In the genomic region with DNA sequence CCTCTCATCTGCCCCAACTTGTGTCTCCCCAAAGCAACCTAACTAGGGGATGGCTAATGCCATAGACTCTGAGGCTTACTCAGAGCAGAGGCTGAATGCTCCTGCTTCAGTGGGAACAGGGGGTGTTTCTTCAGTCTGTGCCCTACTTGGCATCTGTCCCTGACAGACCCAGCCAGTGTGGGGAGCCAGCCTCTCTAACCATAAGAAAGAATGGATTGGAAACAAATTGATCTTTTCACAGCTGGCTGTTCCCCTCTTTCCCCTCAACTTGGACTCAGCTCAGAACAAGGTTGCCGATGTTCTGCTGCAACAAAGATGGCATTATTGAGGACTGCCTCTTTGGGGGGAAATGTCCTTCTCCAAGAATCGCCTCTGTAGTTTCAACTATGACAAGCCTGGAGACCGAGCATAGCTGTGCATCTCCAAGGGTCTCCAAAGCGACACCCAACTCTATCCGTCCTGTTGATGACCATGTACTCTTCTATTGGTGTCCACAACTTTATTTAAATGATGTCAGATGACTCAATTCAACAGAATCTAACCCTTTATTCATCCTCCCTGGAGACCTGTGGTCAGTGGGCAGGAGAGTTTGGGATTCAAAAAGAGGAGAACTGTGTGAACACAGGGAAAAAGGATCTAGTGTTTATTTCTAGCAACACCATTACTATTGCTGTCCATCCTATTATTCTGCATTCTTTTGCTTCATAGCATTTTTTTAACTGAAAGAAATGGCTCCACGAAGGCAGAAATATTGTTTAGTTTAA, we compare ENCODE assay signal across 17 cellular contexts. TPM values are rescaled to one million over a fixed set of nuclear protein-coding genes. Genes with fewer than 3 reads are reported as not detected.
DNase-seq lines count a peak whose midpoint lies in the region; TF ChIP-seq lines count a peak whose summit lies in the region.
"Had no signal": no experiment of that assay in that cellular context is flagged by ENCODE, and none has a peak within 500 bp of the region (broad histone marks: within the 10 kb centered on the region; RNA-seq: fewer than 3 reads in every experiment).

No MANE protein-coding gene starts in this region.

- peak overlapping the region; percentile 52 for H3K4me3 Mint-ChIP-seq in T-helper 1 cell treated with Interleukin-12 subunit alpha and Interleukin-12 subunit beta and Interleukin-4 antibody, amounts not matched to agents 30 μg/mL and 1 μg/mL, for 36 hours

- H3K9me3 Mint-ChIP-seq in T-helper 1 cell treated with Interleukin-12 subunit alpha and Interleukin-12 subunit beta and Interleukin-4 antibody, amounts not matched to agents 30 μg/mL and 1 μg/mL, for 36 hours: peaks cover 9% of the 10 kb centered on the region
- H3K9me3 Mint-ChIP-seq: activated T-helper 2 cell treated with anti-CD3 and anti-CD28 coated beads, Interferon-gamma antibody, Interleukin-2, Interleukin-4, amounts not matched to agents 10 μg/mL and 5 μg/mL and 100 μg/mL, durations not matched to agents 14 hours and 24 hours and 36 hours had no signal

- H3K4me3 ChIP-seq in fibroblast of the aortic adventitia (ENCODE audit: low read depth, low read length): no peak overlapping the region
- H3K4me3 ChIP-seq: spleen, uterus had no signal

- peaks cover 31% of the 10 kb centered on the region for H3K4me1 Mint-ChIP-seq in T-helper 1 cell treated with Interleukin-12 subunit alpha and Interleukin-12 subunit beta and Interleukin-4 antibody, amounts not matched to agents 30 μg/mL and 1 μg/mL, for 36 hours (ENCODE audit: low read depth)

- POLR2A ChIA-PET in GM10248 (lab: Yijun Ruan, JAX): no interaction called here

- peaks cover 10% of the 10 kb centered on the region for H3K36me3 Mint-ChIP-seq in T-helper 1 cell treated with Interleukin-12 subunit alpha and Interleukin-12 subunit beta and Interleukin-4 antibody, amounts not matched to agents 30 μg/mL and 1 μg/mL, for 36 hours (ENCODE audit: low read depth)

- peak overlapping the region; percentile 82 for H3K27ac Mint-ChIP-seq in T-helper 1 cell treated with Interleukin-12 subunit alpha and Interleukin-12 subunit beta and Interleukin-4 antibody, amounts not matched to agents 30 μg/mL and 1 μg/mL, for 36 hours
- H3K27ac Mint-ChIP-seq: activated T-helper 2 cell treated with anti-CD3 and anti-CD28 coated beads, Interferon-gamma antibody, Interleukin-2, Interleukin-4, amounts not matched to agents 10 μg/mL and 5 μg/mL and 100 μg/mL, durations not matched to agents 14 hours and 24 hours and 36 hours had no signal

- CTCF ChIA-PET in GM10248 (lab: Yijun Ruan, JAX): interaction anchor here (1.4 kb wide), 1 partner anchor 10 kb away, joined by 3 read pairs; no protein-coding TSS in a partner anchor

- DNase-seq in T-helper 1 cell: no peak
- DNase-seq in RPMI7951 (ENCODE audit: low read depth): peak; percentile 28
- DNase-seq in fibroblast of the aortic adventitia (ENCODE audit: low read depth): peak; percentile 34
- DNase-seq in posterior cingulate gyrus: peak in 9 of 10 donors; percentile 14 to 87 (median 38)
- DNase-seq in DMS79 (lab: John Stamatoyannopoulos, UW): no peak
- no peak for DNase-seq in NCI-H510A treated with DMSO at 0.1 percent for 48 hours (lab: John Stamatoyannopoulos, UW)
- DNase-seq in GM10248 (ENCODE audit: extremely low spot score): no peak
- DNase-seq: BE2C; Calu3; NCI-H446 treated with DMSO at 0.1 percent for 48 hours; SK-N-SH; spleen; stimulated activated CD4-positive, alpha-beta T cell treated with anti-CD3 and anti-CD28 coated beads, Interleukin-4, amount 100 ng/mL, for 24 hours; T1000; uterus had no signal

- intact Hi-C loops in posterior cingulate gyrus (cut with DNase I): loop anchor here (10.0 kb wide), 1 partner anchor 382 kb away; no protein-coding TSS in a partner anchor

- TF ChIP-seq CTCF in fibroblast of the aortic adventitia (IDR thresholded peaks at IDR 0.05; ENCODE audit: insufficient read depth, low read length): no peak
- TF ChIP-seq CTCF in GM10248 (IDR thresholded peaks at IDR 0.05; ENCODE audit: control extremely low read depth, extremely low read depth, low read depth, missing control alignments): no peak

- H3K27me3 Mint-ChIP-seq in T-helper 1 cell treated with Interleukin-12 subunit alpha and Interleukin-12 subunit beta and Interleukin-4 antibody, amounts not matched to agents 30 μg/mL and 1 μg/mL, for 36 hours (ENCODE audit: low read depth): peaks cover 16% of the 10 kb centered on the region

RNA-seq across cellular contexts. Expression of gene TNC, which starts 24.7 kb away (rescaled TPM):
- 167 and 188 TPM in 2 replicates for total RNA-seq in RPMI7951 (2014; rRNA removed; shearing (Covaris generic))
- 8.3 and 49.7 TPM in 2 replicates for total RNA-seq in fibroblast of the aortic adventitia (ENCODE audit: low replicate concordance)

Comparison
In these comparisons a context has a peak if more than half of its experiments do, and no peak if none do; other contexts are left out.
1. DNase-seq: peak in RPMI7951 (single experiment), fibroblast of the aortic adventitia (single experiment) and posterior cingulate gyrus (9 of 10); none in T-helper 1 cell (0 of 5), DMS79 (single experiment), NCI-H510A treated with DMSO at 0.1 percent for 48 hours (single experiment) and GM10248 (single experiment).